In the genomic region with DNA sequence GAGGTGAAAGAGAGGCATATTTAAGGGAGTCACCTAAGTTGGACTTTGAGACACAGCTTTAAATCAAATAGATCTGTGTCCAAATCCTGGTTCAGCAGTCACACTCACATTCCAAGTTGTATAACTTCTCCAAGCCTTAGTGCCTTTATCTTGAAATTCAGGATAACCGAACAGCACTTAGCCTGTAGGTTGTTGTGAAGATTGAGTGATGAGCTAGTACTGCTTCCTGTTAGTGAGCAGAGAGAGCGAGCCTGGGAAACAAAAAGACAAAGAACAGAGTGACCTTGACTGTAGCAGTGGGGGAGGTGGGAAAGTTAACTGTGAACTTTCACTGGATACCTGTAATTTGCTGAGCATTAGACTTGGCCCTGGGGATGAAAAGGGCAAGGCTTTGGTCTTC, we compare ENCODE assay signal across 1 cellular context.
TF ChIP-seq lines count a peak whose summit lies in the region.

No MANE protein-coding gene starts in this region.

TF ChIP-seq in GM23338, 12 proteins besides CTCF, POLR2A, EP300 and RAD21 (continued from another document):
- TF ChIP-seq, protein P1, sequence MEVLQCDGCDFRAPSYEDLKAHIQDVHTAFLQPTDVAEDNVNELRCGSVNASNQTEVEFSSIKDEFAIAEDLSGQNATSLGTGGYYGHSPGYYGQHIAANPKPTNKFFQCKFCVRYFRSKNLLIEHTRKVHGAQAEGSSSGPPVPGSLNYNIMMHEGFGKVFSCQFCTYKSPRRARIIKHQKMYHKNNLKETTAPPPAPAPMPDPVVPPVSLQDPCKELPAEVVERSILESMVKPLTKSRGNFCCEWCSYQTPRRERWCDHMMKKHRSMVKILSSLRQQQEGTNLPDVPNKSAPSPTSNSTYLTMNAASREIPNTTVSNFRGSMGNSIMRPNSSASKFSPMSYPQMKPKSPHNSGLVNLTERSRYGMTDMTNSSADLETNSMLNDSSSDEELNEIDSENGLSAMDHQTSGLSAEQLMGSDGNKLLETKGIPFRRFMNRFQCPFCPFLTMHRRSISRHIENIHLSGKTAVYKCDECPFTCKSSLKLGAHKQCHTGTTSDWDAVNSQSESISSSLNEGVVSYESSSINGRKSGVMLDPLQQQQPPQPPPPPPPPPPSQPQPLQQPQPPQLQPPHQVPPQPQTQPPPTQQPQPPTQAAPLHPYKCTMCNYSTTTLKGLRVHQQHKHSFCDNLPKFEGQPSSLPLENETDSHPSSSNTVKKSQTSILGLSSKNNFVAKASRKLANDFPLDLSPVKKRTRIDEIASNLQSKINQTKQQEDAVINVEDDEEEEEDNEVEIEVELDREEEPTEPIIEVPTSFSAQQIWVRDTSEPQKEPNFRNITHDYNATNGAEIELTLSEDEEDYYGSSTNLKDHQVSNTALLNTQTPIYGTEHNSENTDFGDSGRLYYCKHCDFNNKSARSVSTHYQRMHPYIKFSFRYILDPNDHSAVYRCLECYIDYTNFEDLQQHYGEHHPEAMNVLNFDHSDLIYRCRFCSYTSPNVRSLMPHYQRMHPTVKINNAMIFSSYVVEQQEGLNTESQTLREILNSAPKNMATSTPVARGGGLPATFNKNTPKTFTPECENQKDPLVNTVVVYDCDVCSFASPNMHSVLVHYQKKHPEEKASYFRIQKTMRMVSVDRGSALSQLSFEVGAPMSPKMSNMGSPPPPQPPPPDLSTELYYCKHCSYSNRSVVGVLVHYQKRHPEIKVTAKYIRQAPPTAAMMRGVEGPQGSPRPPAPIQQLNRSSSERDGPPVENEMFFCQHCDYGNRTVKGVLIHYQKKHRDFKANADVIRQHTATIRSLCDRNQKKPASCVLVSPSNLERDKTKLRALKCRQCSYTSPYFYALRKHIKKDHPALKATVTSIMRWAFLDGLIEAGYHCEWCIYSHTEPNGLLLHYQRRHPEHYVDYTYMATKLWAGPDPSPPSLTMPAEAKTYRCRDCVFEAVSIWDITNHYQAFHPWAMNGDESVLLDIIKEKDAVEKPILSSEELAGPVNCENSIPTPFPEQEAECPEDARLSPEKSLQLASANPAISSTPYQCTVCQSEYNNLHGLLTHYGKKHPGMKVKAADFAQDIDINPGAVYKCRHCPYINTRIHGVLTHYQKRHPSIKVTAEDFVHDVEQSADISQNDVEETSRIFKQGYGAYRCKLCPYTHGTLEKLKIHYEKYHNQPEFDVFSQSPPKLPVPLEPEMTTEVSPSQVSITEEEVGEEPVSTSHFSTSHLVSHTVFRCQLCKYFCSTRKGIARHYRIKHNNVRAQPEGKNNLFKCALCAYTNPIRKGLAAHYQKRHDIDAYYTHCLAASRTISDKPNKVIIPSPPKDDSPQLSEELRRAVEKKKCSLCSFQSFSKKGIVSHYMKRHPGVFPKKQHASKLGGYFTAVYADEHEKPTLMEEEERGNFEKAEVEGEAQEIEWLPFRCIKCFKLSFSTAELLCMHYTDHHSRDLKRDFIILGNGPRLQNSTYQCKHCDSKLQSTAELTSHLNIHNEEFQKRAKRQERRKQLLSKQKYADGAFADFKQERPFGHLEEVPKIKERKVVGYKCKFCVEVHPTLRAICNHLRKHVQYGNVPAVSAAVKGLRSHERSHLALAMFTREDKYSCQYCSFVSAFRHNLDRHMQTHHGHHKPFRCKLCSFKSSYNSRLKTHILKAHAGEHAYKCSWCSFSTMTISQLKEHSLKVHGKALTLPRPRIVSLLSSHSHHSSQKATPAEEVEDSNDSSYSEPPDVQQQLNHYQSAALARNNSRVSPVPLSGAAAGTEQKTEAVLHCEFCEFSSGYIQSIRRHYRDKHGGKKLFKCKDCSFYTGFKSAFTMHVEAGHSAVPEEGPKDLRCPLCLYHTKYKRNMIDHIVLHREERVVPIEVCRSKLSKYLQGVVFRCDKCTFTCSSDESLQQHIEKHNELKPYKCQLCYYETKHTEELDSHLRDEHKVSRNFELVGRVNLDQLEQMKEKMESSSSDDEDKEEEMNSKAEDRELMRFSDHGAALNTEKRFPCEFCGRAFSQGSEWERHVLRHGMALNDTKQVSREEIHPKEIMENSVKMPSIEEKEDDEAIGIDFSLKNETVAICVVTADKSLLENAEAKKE (CRISPR knock-in tag; IDR thresholded peaks at IDR 0.05) = no peak
